In the genomic region with DNA sequence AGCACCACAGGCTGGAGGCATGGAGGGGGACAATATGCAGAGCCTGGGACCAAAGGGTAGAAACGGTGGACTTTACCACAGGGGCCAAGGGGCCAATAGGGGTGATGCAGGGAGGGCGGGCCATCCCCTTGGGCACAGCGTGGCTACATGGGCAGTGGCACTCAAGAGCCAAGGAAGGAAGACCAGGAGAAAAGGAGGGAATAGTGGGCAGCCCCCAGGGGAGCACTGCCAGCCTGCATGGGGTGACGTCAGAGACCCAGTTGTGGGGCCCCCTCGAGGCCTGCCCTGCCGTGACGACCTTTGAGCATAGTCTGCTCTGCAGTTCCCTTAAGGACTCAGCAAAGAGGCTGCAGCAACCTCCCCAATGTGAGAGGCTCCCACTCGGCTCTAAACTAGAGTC, we compare ENCODE assay signal across 28 cellular contexts.
"Had no signal": no experiment of that assay in that cellular context is flagged by ENCODE, and none has a peak within 500 bp of the region (broad histone marks: within the 10 kb centered on the region; RNA-seq: fewer than 3 reads in every experiment).

No MANE protein-coding gene starts in this region.

- DNase-seq: effector CD8-positive, alpha-beta T cell; foreskin keratinocyte; heart left ventricle; hippocampal formation; left ventricle myocardium inferior; lower lobe of right lung; naive thymus-derived CD8-positive, alpha-beta T cell; nephron progenitor cell; occipital lobe; ovary; psoas muscle; right cardiac atrium; stimulated activated CD4-positive, alpha-beta T cell treated with anti-CD3 and anti-CD28 coated beads, Interleukin-12 subunit alpha, Interleukin-12 subunit beta, amount 100 ng/mL, for 4 hours; stimulated activated CD4-positive, alpha-beta T cell treated with anti-CD3 and anti-CD28 coated beads, Interleukin-1b, Interleukin-23, amount 100 ng/mL, for 48 hours; stimulated activated CD4-positive, alpha-beta T cell treated with anti-CD3 and anti-CD28 coated beads, Interleukin-4, amount 100 ng/mL, for 1 hour; stimulated activated CD8-positive, alpha-beta memory T cell treated with anti-CD3 and anti-CD28 coated beads, Interleukin-4, amount 100 ng/mL, for 48 hours; stimulated activated naive CD4-positive, alpha-beta T cell; stimulated activated naive CD8-positive, alpha-beta T cell treated with anti-CD3 and anti-CD28 coated beads, Interleukin-15, amount 100 ng/mL, for 72 hours; transverse colon had no signal

- FAIRE-seq: colon, endothelial cell of umbilical vein, islet of Langerhans had no signal

- H3K4me3 ChIP-seq: esophagus muscularis mucosa, gastroesophageal sphincter, heart left ventricle, left ventricle myocardium inferior, lower lobe of right lung, ovary, psoas muscle, smooth muscle cell, suprapubic skin, transverse colon, vagina had no signal

- H3K9me3 Mint-ChIP-seq: dendritic cell treated with granulocyte-macrophage colony-stimulating factor and Interleukin-4, amounts not matched to agents 40 ng/mL and 50 ng/mL, for 4 days; naive thymus-derived CD8-positive, alpha-beta T cell; nephron progenitor cell; stimulated activated naive CD8-positive, alpha-beta T cell treated with anti-CD3 and anti-CD28 coated beads, Interleukin-15, amount 100 ng/mL, for 72 hours had no signal

- H3K4me2 ChIP-seq: smooth muscle cell had no signal

- H3K9me3 ChIP-seq: esophagus muscularis mucosa, gastroesophageal sphincter, heart left ventricle, left ventricle myocardium inferior, lower lobe of right lung, ovary, psoas muscle, suprapubic skin, transverse colon, vagina had no signal

- H3K4me1 ChIP-seq: foreskin keratinocyte, left ventricle myocardium inferior, psoas muscle had no signal

- H3K27ac Mint-ChIP-seq: dendritic cell treated with granulocyte-macrophage colony-stimulating factor and Interleukin-4, amounts not matched to agents 40 ng/mL and 50 ng/mL, for 4 days; nephron progenitor cell; stimulated activated naive CD8-positive, alpha-beta T cell treated with anti-CD3 and anti-CD28 coated beads, Interleukin-15, amount 100 ng/mL, for 72 hours had no signal

- H3K36me3 Mint-ChIP-seq: naive thymus-derived CD8-positive, alpha-beta T cell had no signal

- H3K36me3 ChIP-seq: esophagus muscularis mucosa, gastroesophageal sphincter, heart left ventricle, left ventricle myocardium inferior, lower lobe of right lung, ovary, suprapubic skin, transverse colon, vagina had no signal

- H3K4me3 Mint-ChIP-seq: dendritic cell treated with granulocyte-macrophage colony-stimulating factor and Interleukin-4, amounts not matched to agents 40 ng/mL and 50 ng/mL, for 4 days; naive thymus-derived CD8-positive, alpha-beta T cell; nephron progenitor cell; stimulated activated naive CD8-positive, alpha-beta T cell treated with anti-CD3 and anti-CD28 coated beads, Interleukin-15, amount 100 ng/mL, for 72 hours had no signal

- H3K27me3 ChIP-seq: foreskin keratinocyte, ovary, vagina had no signal

- H3K27ac ChIP-seq: esophagus muscularis mucosa, foreskin keratinocyte, gastroesophageal sphincter, heart left ventricle, left ventricle myocardium inferior, lower lobe of right lung, ovary, psoas muscle, suprapubic skin, transverse colon, vagina had no signal
